Comparison of ENCODE assay signal across 14 cellular contexts in genomic region chr2:240972201-240972600, GRCh38. TPM values are rescaled to one million over a fixed set of nuclear protein-coding genes. Genes with fewer than 3 reads are reported as not detected.
DNase-seq lines count a peak whose midpoint lies in the region; ATAC-seq and TF ChIP-seq lines count a peak whose summit lies in the region.
"Had no signal": no experiment of that assay in that cellular context is flagged by ENCODE, and none has a peak within 500 bp of the region (broad histone marks: within the 10 kb centered on the region; RNA-seq: fewer than 3 reads in every experiment).

No MANE protein-coding gene starts in this region.

- 66% methylated on average over 11 of the region's 11 CpGs for WGBS in suprapubic skin

- TF ChIP-seq CTCF in lower lobe of right lung (IDR thresholded peaks at IDR 0.05) (no peak), suprapubic skin (IDR thresholded peaks at IDR 0.05) (no peak)

- intact Hi-C loops in lower lobe of right lung (cut with DNase I), result no loop called here
- intact Hi-C loops in left colon (cut with DNase I, micrococcal nuclease), result no loop called here

- no peaks in the 10 kb centered on the region for H3K36me3 ChIP-seq in SK-N-MC (ENCODE audit: insufficient read depth, low read length)
- H3K36me3 ChIP-seq in lower lobe of right lung, result no peaks in the 10 kb centered on the region
- H3K36me3 ChIP-seq in suprapubic skin, result no peaks in the 10 kb centered on the region
- no peaks in the 10 kb centered on the region for H3K36me3 ChIP-seq in effector memory CD4-positive, alpha-beta T cell (ENCODE audit: control insufficient read depth, insufficient read depth, low read length)
- H3K36me3 ChIP-seq: Peyer's patch had no signal

- no peak for TF ChIP-seq EP300 in suprapubic skin (IDR thresholded peaks at IDR 0.05)

- H3K9ac ChIP-seq in SK-N-MC (ENCODE audit: insufficient read length), result no peak overlapping the region

- no peak overlapping the region; the same call in 1 of the 2 replicates for H3K4me3 ChIP-seq in SK-N-MC
- H3K4me3 ChIP-seq in lower lobe of right lung, result no peak overlapping the region
- H3K4me3 ChIP-seq in suprapubic skin, result no peak overlapping the region
- H3K4me3 ChIP-seq in effector memory CD4-positive, alpha-beta T cell (ENCODE audit: insufficient read depth, low read depth, low read length, poor library complexity, severe bottlenecking), result no peak overlapping the region
- H3K4me3 ChIP-seq: GM12878, Peyer's patch had no signal

- H3K4me1 ChIP-seq in lower lobe of right lung (no peaks in the 10 kb centered on the region), suprapubic skin (peaks cover 22% of the 10 kb centered on the region)
- peaks cover 4% of the 10 kb centered on the region for H3K4me1 ChIP-seq in effector memory CD4-positive, alpha-beta T cell (ENCODE audit: control insufficient read depth, insufficient read depth, low read length, poor library complexity, severe bottlenecking)
- H3K4me1 ChIP-seq: Peyer's patch had no signal

- ATAC-seq in lower lobe of right lung (no peak), GM18505 (IDR thresholded peaks at IDR 0.05; ENCODE audit: unreplicated experiment) (no peak), left colon (no peak)
- ATAC-seq: GM12878, HCT116 had no signal

- H3K27me3 ChIP-seq in lower lobe of right lung (ENCODE audit: low read depth) (no peaks in the 10 kb centered on the region), suprapubic skin (peaks cover 19% of the 10 kb centered on the region)
- H3K27me3 ChIP-seq in effector memory CD4-positive, alpha-beta T cell (replicated peaks; ENCODE audit: control insufficient read depth, insufficient read depth, low read length, poor library complexity, severe bottlenecking), result peaks cover 3% of the 10 kb centered on the region
- H3K27me3 ChIP-seq: Peyer's patch had no signal

- no peak for DNase-seq in SK-N-MC (ENCODE audit: low read depth, low spot score)
- DNase-seq in caudate nucleus (lab: John Stamatoyannopoulos, UW), result no peak
- peak; percentile 41 for DNase-seq in lower lobe of right lung
- DNase-seq in suprapubic skin (ENCODE audit: low spot score in 2 of 2), result no peak
- DNase-seq in effector memory CD4-positive, alpha-beta T cell, result no peak
- DNase-seq in left colon, result no peak
- DNase-seq: CD4-positive, CD25-positive, alpha-beta regulatory T cell; Karpas-422; NCI-H187 treated with DMSO at 0.1 percent for 48 hours; NCI-H774; Peyer's patch had no signal

- H3K9me3 ChIP-seq in SK-N-MC (ENCODE audit: low read depth, low read length) (no peaks in the 10 kb centered on the region), lower lobe of right lung (no peaks in the 10 kb centered on the region), suprapubic skin (no peaks in the 10 kb centered on the region)
- H3K9me3 ChIP-seq in effector memory CD4-positive, alpha-beta T cell (ENCODE audit: control insufficient read depth, low read length), result no peaks in the 10 kb centered on the region
- H3K9me3 ChIP-seq: Peyer's patch had no signal

- peak overlapping the region; percentile 96 for H3K27ac ChIP-seq in SK-N-MC
- H3K27ac ChIP-seq in caudate nucleus (ENCODE audit: low read depth, low read length), result peak overlapping the region; percentile 36
- no peak overlapping the region for H3K27ac ChIP-seq in lower lobe of right lung
- H3K27ac ChIP-seq in suprapubic skin, result peak overlapping the region; percentile 74
- H3K27ac ChIP-seq in effector memory CD4-positive, alpha-beta T cell (ENCODE audit: insufficient read depth, low read length, poor library complexity, severe bottlenecking), result no peak overlapping the region
- H3K27ac ChIP-seq: Peyer's patch had no signal

- TF ChIP-seq POLR2A in suprapubic skin (IDR thresholded peaks at IDR 0.05), result no peak
- no peak for TF ChIP-seq POLR2A in GM18505 (IDR thresholded peaks at IDR 0.05; ENCODE audit: borderline replicate concordance, extremely low read depth, insufficient read depth, insufficient read length)

RNA-seq across cellular contexts. Expression of gene SNED1, which starts 26.2 kb away (rescaled TPM):
- total RNA-seq in lower lobe of right lung, result 36.2 TPM
- total RNA-seq in suprapubic skin, result 10 to 100 TPM in 3 of 4 donors, 1 to 10 TPM in 1; 5.6 to 31.9 (median 13.2) TPM
- 10 to 100 TPM in 1 of 2 donors, 1 to 10 TPM in 1; 9.4 to 10.1 TPM for total RNA-seq in left colon

Comparison
In these comparisons a context has a peak if more than half of its experiments do, and no peak if none do; other contexts are left out.
1. H3K27ac ChIP-seq: peak in SK-N-MC (single experiment), caudate nucleus (single experiment) and suprapubic skin (single experiment); none in lower lobe of right lung (single experiment) and effector memory CD4-positive, alpha-beta T cell (single experiment).